16 cellular contexts compared by ENCODE assay signal in genomic region chr6:3407840-3408239, GRCh38. TPM values are rescaled to one million over a fixed set of nuclear protein-coding genes. Genes with fewer than 3 reads are reported as not detected.
A peak's percentile ranks its signal among the peaks of the same experiment; 100 is the strongest.
DNase-seq lines count a peak whose midpoint lies in the region; ATAC-seq, FAIRE-seq and TF ChIP-seq lines count a peak whose summit lies in the region.
"Had no signal": no experiment of that assay in that cellular context is flagged by ENCODE, and none has a peak within 500 bp of the region (broad histone marks: within the 10 kb centered on the region; RNA-seq: fewer than 3 reads in every experiment).

No MANE protein-coding gene starts in this region.

- H3K79me1 ChIP-seq in trophoblast cell (ENCODE audit: low read length) = peaks cover 14% of the 10 kb centered on the region

- no peak overlapping the region for H3K18ac ChIP-seq in trophoblast cell (ENCODE audit: low read length)

- H2BK120ac ChIP-seq in trophoblast cell (ENCODE audit: insufficient read depth, low read length, poor library complexity) = no peak overlapping the region

- no peaks in the 10 kb centered on the region for H4K20me1 ChIP-seq in GM12878 (ENCODE audit: control insufficient read depth, insufficient read depth)

- H2BK12ac ChIP-seq in trophoblast cell (ENCODE audit: low read length) = no peak overlapping the region

- H3K9ac ChIP-seq in GM12878 (ENCODE audit: control insufficient read depth, insufficient read depth, low read length) (no peak overlapping the region), trophoblast cell (ENCODE audit: low read length) (no peak overlapping the region)

- no TSS peak for BruUV-seq in GM12878 (replicated peaks; lab: Mats Ljungman, UMichigan)

- no peak for FAIRE-seq in GM12878 (lab: Jason Lieb, UNC)

- SMC1A ChIA-PET in GM12878 (lab: Charles Lee; ENCODE audit: uncharacterized antibody, unreplicated experiment) = interaction anchor here (1.5 kb wide), 1 partner anchor 40 kb away, joined by 5 read pairs; no protein-coding TSS in a partner anchor

- H3K4ac ChIP-seq in trophoblast cell (ENCODE audit: low read depth, low read length) = peak overlapping the region; percentile 37

- H3K4me3 ChIP-seq in ACC112 (ENCODE audit: low read depth, low read length) = no peak overlapping the region
- H3K4me3 ChIP-seq in GM12878 = no peak overlapping the region
- H3K4me3 ChIP-seq in trophoblast cell (ENCODE audit: low read depth, low read length) = no peak overlapping the region

- ATAC-seq in GM12878 = no peak

- H3K27ac ChIP-seq in ACC112 (ENCODE audit: low read depth, low read length) (peak overlapping the region; percentile 19; the same call in 1 of the 2 replicates), GM12878 (ENCODE audit: control insufficient read depth, insufficient read depth) (no peak overlapping the region), trophoblast cell (ENCODE audit: low read depth, low read length) (no peak overlapping the region)
- H3K27ac ChIP-seq: C4-2B had no signal

- H4K91ac ChIP-seq in trophoblast cell (ENCODE audit: low read depth, low read length) = no peak overlapping the region

- TF ChIP-seq CTCF in GM12878 (IDR thresholded peaks at IDR 0.05 in 2 of 3, conservative IDR thresholded peaks at IDR 0.05 in 1 of 3; ENCODE audit: control insufficient read depth in 2 of 3, extremely low read depth in 1 of 3, insufficient read depth in 1 of 3, low read depth in 3 of 3, low read length in 3 of 3) = no peak

- DNase-seq in NCI-H2171 (lab: John Stamatoyannopoulos, UW) (peak; percentile 11), GM12878 (ENCODE audit: low read depth, low spot score) (no peak), trophoblast cell (no peak), NCI-H2196 (lab: John Stamatoyannopoulos, UW; ENCODE audit: unreplicated experiment) (no peak), putamen (ENCODE audit: low spot score) (no peak)
- no peak for DNase-seq in activated naive CD4-positive, alpha-beta T cell treated with Interleukin-2 at 50 U/mL for 16 hours
- DNase-seq: AML-193, DND-41, H9, Karpas-422, NCI-H1092, NCI-H1436 treated with DMSO at 0.1 percent for 48 hours, NCI-H2029 treated with DMSO at 0.1 percent for 48 hours, NCI-H510A treated with DMSO at 0.1 percent for 48 hours had no signal

- no peak overlapping the region for H2AK5ac ChIP-seq in trophoblast cell (ENCODE audit: low read length)

- POLR2A ChIA-PET in GM12878 (lab: Charles Lee) = interaction anchor here (0.6 kb wide), 1 partner anchor 181 kb away, joined by 3 read pairs; no protein-coding TSS in a partner anchor

- H3K23ac ChIP-seq in trophoblast cell (ENCODE audit: low read length) = no peak overlapping the region

- in situ Hi-C loops in GM12878 (cut with MboI) = no loop called here

- CTCF ChIA-PET in GM12878 (lab: Yijun Ruan, JAX) = interaction anchor here (0.6 to 5.7 kb wide), 3 partner anchors 47 to 170 kb away, joined by 3 to 55 read pairs (median 3); partner anchors contain the start of gene SLC22A23

- H3K4me2 ChIP-seq in GM12878 (ENCODE audit: control insufficient read depth, insufficient read depth) (no peak overlapping the region), trophoblast cell (ENCODE audit: low read length) (no peak overlapping the region)

- H3K14ac ChIP-seq in trophoblast cell (ENCODE audit: low read length) = no peak overlapping the region

- H3K79me2 ChIP-seq in ACC112 (ENCODE audit: control insufficient read depth, insufficient read depth, low read length, unreplicated experiment) = no peaks in the 10 kb centered on the region
- H3K79me2 ChIP-seq in GM12878 (ENCODE audit: control insufficient read depth, insufficient read depth, low read length) = no peaks in the 10 kb centered on the region
- H3K79me2 ChIP-seq in trophoblast cell (ENCODE audit: control insufficient read depth, insufficient read depth, low read length, poor library complexity) = no peaks in the 10 kb centered on the region

- no peak for TF ChIP-seq EP300 in GM12878 (IDR thresholded peaks at IDR 0.05; ENCODE audit: borderline replicate concordance in 1 of 2, control insufficient read depth in 1 of 2, low read depth in 2 of 2, low read length in 2 of 2)

- H3K36me3 ChIP-seq in ACC112 (ENCODE audit: insufficient read depth, low read length) (no peaks in the 10 kb centered on the region), GM12878 (ENCODE audit: control insufficient read depth in 2 of 2, insufficient read depth in 2 of 2, low read length in 1 of 2) (no peaks in the 10 kb centered on the region), trophoblast cell (ENCODE audit: control insufficient read depth in 1 of 2, insufficient read depth in 2 of 2, low read length in 2 of 2) (peaks cover 0 to 10% of the 10 kb centered on the region in 2 experiments)

- no peak overlapping the region for H4K12ac ChIP-seq in trophoblast cell (ENCODE audit: low read depth, low read length)

- no peaks in the 10 kb centered on the region; the same call in 2 of the 3 replicates for H3K9me3 ChIP-seq in GM12878 (replicated peaks; ENCODE audit: control insufficient read depth, insufficient read depth, low read length)
- no peaks in the 10 kb centered on the region for H3K9me3 ChIP-seq in trophoblast cell (ENCODE audit: insufficient read depth, low read depth, low read length)

- no peak for TF ChIP-seq RAD21 in GM12878 (IDR thresholded peaks at IDR 0.05; ENCODE audit: insufficient read depth, low read depth, low read length)

- H3K4me1 ChIP-seq in ACC112 (ENCODE audit: control insufficient read depth, insufficient read depth, low read length, unreplicated experiment) (peaks cover 26% of the 10 kb centered on the region), GM12878 (ENCODE audit: control insufficient read depth, insufficient read depth, low read length) (no peaks in the 10 kb centered on the region), trophoblast cell (ENCODE audit: control insufficient read depth in 1 of 2, insufficient read depth in 2 of 2, low read length in 2 of 2) (peaks cover 17 to 33% of the 10 kb centered on the region in 2 experiments)

- no peak for TF ChIP-seq POLR2A in GM12878 (IDR thresholded peaks at IDR 0.05; ENCODE audit: low read depth, low read length)

- H3K27me3 ChIP-seq in ACC112 (ENCODE audit: insufficient read depth, low read length) (no peaks in the 10 kb centered on the region), GM12878 (replicated peaks in 1 of 2; ENCODE audit: control insufficient read depth in 2 of 2, insufficient read depth in 2 of 2, low read length in 1 of 2) (no peaks in the 10 kb centered on the region), trophoblast cell (ENCODE audit: insufficient read depth, low read length) (no peaks in the 10 kb centered on the region)

- H2BK5ac ChIP-seq in trophoblast cell (ENCODE audit: low read depth, low read length, poor library complexity) = no peak overlapping the region

- intact Hi-C loops in GM12878 (cut with micrococcal nuclease; ENCODE audit: unreplicated experiment) = no loop called here

- RAD21 ChIA-PET in GM12878 (lab: Charles Lee; ENCODE audit: unreplicated experiment) = interaction anchor here (1.1 kb wide), 1 partner anchor 47 kb away, joined by 4 read pairs; no protein-coding TSS in a partner anchor

- H4K8ac ChIP-seq in trophoblast cell (ENCODE audit: low read depth, low read length) = no peak overlapping the region

- H2AFZ ChIP-seq in ACC112 (ENCODE audit: low read length, unreplicated experiment) (no peak overlapping the region), GM12878 (ENCODE audit: control insufficient read depth, low read depth, low read length) (no peak overlapping the region), trophoblast cell (ENCODE audit: insufficient read depth, low read length, poor library complexity) (no peak overlapping the region)

RNA-seq across cellular contexts. Expression of gene SLC22A23, which starts 49.0 kb away (rescaled TPM):
- total RNA-seq in GM12878 (2013; cell fraction: nucleolus; rRNA removed) = 117 and 146 TPM in 2 replicates
- 1.7 and 1.9 TPM in 2 replicates for total RNA-seq in GM12878 (2014; rRNA removed)
- total RNA-seq in GM12878 (2014; rRNA removed; fragmentation: Illumina TruSeq; extraction: Trizol) = 0.67 and 0.88 TPM in 2 replicates
- total RNA-seq in GM12878 (2021) = 2.4 and 3.0 TPM in 2 replicates
- polyA plus RNA-seq in GM12878 (2011; ENCODE audit: low read depth) = 0.80 TPM
- 0.14 and 0.42 TPM in 2 replicates for polyA plus RNA-seq in GM12878 (2011; rRNA removed)
- 0.52 and 0.57 TPM in 2 replicates for polyA plus RNA-seq in GM12878 (2011; cell fraction: cytosol; rRNA removed)
- 1.6 and 1.9 TPM in 2 replicates for polyA plus RNA-seq in GM12878 (2011; cell fraction: nucleus; rRNA removed)
- 1.1 and 1.5 TPM in 2 replicates for polyA plus RNA-seq in GM12878 (2012)
- polyA plus RNA-seq in GM12878 (2014; fragmentation: Illumina TruSeq; extraction: Trizol) = 0.33 and 0.94 TPM in 2 replicates
- under 1 TPM; 0.20 to 0.24 TPM for polyA plus RNA-seq in GM12878 (2014; fragmentation: Nextera tagmentation; extraction: Ambion mirVana)
- polyA plus RNA-seq in GM12878 (2014; rRNA removed) = 1.1 and 1.4 TPM in 2 replicates
- under 1 TPM; 0.55 to 0.81 TPM for polyA plus RNA-seq in GM12878 (2016; fragmentation: Nextera tagmentation; extraction: Ambion mirVana)
- 1.0 and 1.3 TPM in 2 replicates for polyA minus RNA-seq in GM12878 (2011; rRNA and poly(A)+ RNA removed)
- polyA minus RNA-seq in GM12878 (2011; cell fraction: cytosol; rRNA and poly(A)+ RNA removed) = not detected in 2 replicates
- polyA minus RNA-seq in GM12878 (2011; cell fraction: nucleus; rRNA and poly(A)+ RNA removed) = 2.2 and 2.7 TPM in 2 replicates
- polyA plus RNA-seq in trophoblast cell (2013) = 29.8 and 31.6 TPM in 2 replicates
